ENCODE assay signal across 8 cellular contexts in the genomic region with DNA sequence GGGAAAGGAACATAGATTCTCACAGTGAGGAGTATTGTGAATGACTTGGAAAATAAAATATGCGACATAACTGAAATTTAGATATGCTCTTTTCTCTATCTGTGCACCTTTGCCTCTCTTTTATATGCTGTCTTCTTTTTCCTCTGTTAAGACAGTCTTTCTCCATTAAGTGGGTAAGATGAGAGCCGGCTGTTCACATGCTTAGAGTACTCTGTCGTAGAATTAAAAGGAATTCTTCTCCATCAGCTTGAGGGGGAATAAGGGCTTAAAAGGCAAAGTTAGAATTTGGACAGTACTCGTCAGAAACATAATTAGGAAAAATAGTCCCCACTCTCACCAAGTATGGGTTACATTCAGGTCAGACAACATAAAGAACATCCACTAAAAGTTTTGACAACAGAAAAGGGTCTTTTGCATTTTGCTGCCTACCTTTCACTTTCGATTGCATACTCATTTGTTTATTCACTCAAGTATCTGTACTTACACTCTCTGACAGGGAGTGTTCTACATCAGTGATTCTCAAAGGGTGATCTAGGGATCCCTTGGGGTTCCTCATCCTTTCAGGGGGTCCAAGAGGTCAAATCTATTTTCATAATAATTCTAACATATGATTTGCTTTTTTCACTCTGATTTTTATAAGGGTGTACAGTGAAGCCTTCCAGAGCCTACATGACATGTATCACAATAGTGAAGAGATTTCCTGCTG. TPM values are rescaled to one million over a fixed set of nuclear protein-coding genes. Genes with fewer than 3 reads are reported as not detected.
DNase-seq lines count a peak whose midpoint lies in the region; ATAC-seq, FAIRE-seq and TF ChIP-seq lines count a peak whose summit lies in the region.

No MANE protein-coding gene starts in this region.

- H3K9me3 ChIP-seq in BLaER1 (peaks cover 29% of the 10 kb centered on the region), GM12878 (replicated peaks; ENCODE audit: control insufficient read depth, insufficient read depth, low read length) (peaks cover 8% of the 10 kb centered on the region), uterus (no peaks in the 10 kb centered on the region)

- H3K4me3 ChIP-seq in BLaER1 = peak overlapping the region; percentile 17; the same call in 1 of the 2 replicates
- H3K4me3 ChIP-seq in GM12878 = peak overlapping the region; percentile 71
- H3K4me3 ChIP-seq in uterus = peak overlapping the region in 1 of 2 donors; percentile 30

- H3K4me2 ChIP-seq in BLaER1 = peak overlapping the region; percentile 72
- peak overlapping the region; percentile 80 for H3K4me2 ChIP-seq in GM12878 (ENCODE audit: control insufficient read depth, insufficient read depth)

- no peak for TF ChIP-seq CTCF in GM12878 (IDR thresholded peaks at IDR 0.05 in 2 of 3, conservative IDR thresholded peaks at IDR 0.05 in 1 of 3; ENCODE audit: control insufficient read depth in 2 of 3, extremely low read depth in 1 of 3, insufficient read depth in 1 of 3, low read depth in 3 of 3, low read length in 3 of 3)
- TF ChIP-seq CTCF in uterus (IDR thresholded peaks at IDR 0.05) = no peak

- no peak for TF ChIP-seq POLR2A in GM12878 (IDR thresholded peaks at IDR 0.05; ENCODE audit: low read depth, low read length)
- no peak for TF ChIP-seq POLR2A in uterus (IDR thresholded peaks at IDR 0.05)

- DNase-seq in GM19239 (ENCODE audit: insufficient read length, low spot score) (peak; percentile 14), GM12878 (ENCODE audit: low read depth, low spot score) (peak; percentile 55), uterus (no peak), DMS 273 (lab: John Stamatoyannopoulos, UW; ENCODE audit: unreplicated experiment) (no peak), COLO668 (lab: John Stamatoyannopoulos, UW; ENCODE audit: unreplicated experiment) (no peak)
- DNase-seq in activated CD8-positive, alpha-beta memory T cell treated with anti-CD3 and anti-CD28 coated beads, Interleukin-2, amount 50 U/mL, for 4 hours = no peak

- H3K4me1 ChIP-seq in BLaER1 (peaks cover 13% of the 10 kb centered on the region), GM12878 (ENCODE audit: control insufficient read depth, insufficient read depth, low read length) (peaks cover 12% of the 10 kb centered on the region), uterus (no peaks in the 10 kb centered on the region)

- H3K9ac ChIP-seq in BLaER1 = peak overlapping the region; percentile 28; the same call in 1 of the 2 replicates
- H3K9ac ChIP-seq in GM12878 (ENCODE audit: control insufficient read depth, insufficient read depth, low read length) = no peak overlapping the region

- POLR2A ChIA-PET in GM12878 (lab: Charles Lee) = interaction anchor here (1.3 kb wide), 1 partner anchor 45 kb away, joined by 4 read pairs; no protein-coding TSS in a partner anchor

- H2AFZ ChIP-seq in GM12878 (ENCODE audit: control insufficient read depth, low read depth, low read length) = no peak overlapping the region

- WGBS in GM12878 (ENCODE audit: insufficient coverage, insufficient replicate concordance, low lambda C conversion rate, missing lambda C conversion rate) = 16% methylated on average over 5 of the region's 5 CpGs

- in situ Hi-C loops in GM12878 (cut with MboI) = no loop called here

- TF ChIP-seq RAD21 in GM12878 (IDR thresholded peaks at IDR 0.05; ENCODE audit: insufficient read depth, low read depth, low read length) = no peak

- BruUV-seq in GM12878 (replicated peaks; lab: Mats Ljungman, UMichigan) = no TSS peak

- H3K36me3 ChIP-seq in BLaER1 (peaks cover 33% of the 10 kb centered on the region), GM12878 (ENCODE audit: control insufficient read depth in 2 of 2, insufficient read depth in 2 of 2, low read length in 1 of 2) (no peaks in the 10 kb centered on the region; a peak in 1 of 4 replicates), uterus (no peaks in the 10 kb centered on the region)

- peak in 1 of 2 experiments; percentile 12; a peak in 1 of 4 replicates for TF ChIP-seq EP300 in GM12878 (IDR thresholded peaks at IDR 0.05; ENCODE audit: borderline replicate concordance in 1 of 2, control insufficient read depth in 1 of 2, low read depth in 2 of 2, low read length in 2 of 2)

- FAIRE-seq in GM19239 (lab: Jason Lieb, UNC) (peak; percentile 95), GM12878 (lab: Jason Lieb, UNC) (peak; percentile 62)

- intact Hi-C loops in GM12878 (cut with micrococcal nuclease; ENCODE audit: unreplicated experiment) (no loop called here), uterus (cut with DNase I; ENCODE audit: low total_unique reads) (no loop called here)

- peak; percentile 96 for ATAC-seq in HG03108 (IDR thresholded peaks at IDR 0.05; ENCODE audit: unreplicated experiment)
- peak; percentile 95 for ATAC-seq in GM12878

- RAD21 ChIA-PET in GM12878 (lab: Charles Lee; ENCODE audit: unreplicated experiment) = interaction anchor here (1.2 to 1.8 kb wide), 2 partner anchors 14 to 45 kb away, joined by 3 to 4 read pairs; no protein-coding TSS in a partner anchor

- H3K27ac ChIP-seq in BLaER1 (peak overlapping the region; percentile 65), GM12878 (ENCODE audit: control insufficient read depth, insufficient read depth) (peak overlapping the region; percentile 68), uterus (peak overlapping the region; percentile 19 to 50)

- H4K20me1 ChIP-seq in BLaER1 (no peaks in the 10 kb centered on the region), GM12878 (ENCODE audit: control insufficient read depth, insufficient read depth) (no peaks in the 10 kb centered on the region)

- H3K79me2 ChIP-seq in GM12878 (ENCODE audit: control insufficient read depth, insufficient read depth, low read length) = peaks cover 8% of the 10 kb centered on the region

- SMC1A ChIA-PET in GM12878 (lab: Charles Lee; ENCODE audit: uncharacterized antibody, unreplicated experiment) = interaction anchor here (0.7 to 2.4 kb wide), 8 partner anchors 16 to 66 kb away, joined by 3 to 7 read pairs (median 4); no protein-coding TSS in a partner anchor

- CTCF ChIA-PET in GM12878 (lab: Yijun Ruan, JAX) = interaction anchor here (1.0 to 1.7 kb wide), 3 partner anchors 19 to 45 kb away, joined by 3 to 5 read pairs (median 3); no protein-coding TSS in a partner anchor

- H3K27me3 ChIP-seq in BLaER1 = no peaks in the 10 kb centered on the region
- H3K27me3 ChIP-seq in GM12878 (replicated peaks in 1 of 2; ENCODE audit: control insufficient read depth in 2 of 2, insufficient read depth in 2 of 2, low read length in 1 of 2) = no peaks in the 10 kb centered on the region
- H3K27me3 ChIP-seq in uterus = no peaks in the 10 kb centered on the region

TF ChIP-seq in GM12878, 131 proteins besides CTCF, POLR2A, EP300 and RAD21 (continues in another document):
- TF ChIP-seq NR2F1 (conservative IDR thresholded peaks at IDR 0.05) = peak; percentile 87
- TF ChIP-seq NFIC (IDR thresholded peaks at IDR 0.05; ENCODE audit: low read depth, low read length) = peak; percentile 61
- TF ChIP-seq, protein P1, sequence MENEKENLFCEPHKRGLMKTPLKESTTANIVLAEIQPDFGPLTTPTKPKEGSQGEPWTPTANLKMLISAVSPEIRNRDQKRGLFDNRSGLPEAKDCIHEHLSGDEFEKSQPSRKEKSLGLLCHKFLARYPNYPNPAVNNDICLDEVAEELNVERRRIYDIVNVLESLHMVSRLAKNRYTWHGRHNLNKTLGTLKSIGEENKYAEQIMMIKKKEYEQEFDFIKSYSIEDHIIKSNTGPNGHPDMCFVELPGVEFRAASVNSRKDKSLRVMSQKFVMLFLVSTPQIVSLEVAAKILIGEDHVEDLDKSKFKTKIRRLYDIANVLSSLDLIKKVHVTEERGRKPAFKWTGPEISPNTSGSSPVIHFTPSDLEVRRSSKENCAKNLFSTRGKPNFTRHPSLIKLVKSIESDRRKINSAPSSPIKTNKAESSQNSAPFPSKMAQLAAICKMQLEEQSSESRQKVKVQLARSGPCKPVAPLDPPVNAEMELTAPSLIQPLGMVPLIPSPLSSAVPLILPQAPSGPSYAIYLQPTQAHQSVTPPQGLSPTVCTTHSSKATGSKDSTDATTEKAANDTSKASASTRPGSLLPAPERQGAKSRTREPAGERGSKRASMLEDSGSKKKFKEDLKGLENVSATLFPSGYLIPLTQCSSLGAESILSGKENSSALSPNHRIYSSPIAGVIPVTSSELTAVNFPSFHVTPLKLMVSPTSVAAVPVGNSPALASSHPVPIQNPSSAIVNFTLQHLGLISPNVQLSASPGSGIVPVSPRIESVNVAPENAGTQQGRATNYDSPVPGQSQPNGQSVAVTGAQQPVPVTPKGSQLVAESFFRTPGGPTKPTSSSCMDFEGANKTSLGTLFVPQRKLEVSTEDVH (IDR thresholded peaks at IDR 0.05; ENCODE audit: low read depth, partially characterized antibody) = no peak
- TF ChIP-seq IKZF2 (IDR thresholded peaks at IDR 0.05) = peak in 1 of 2 experiments; percentile 29; a peak in 1 of 4 replicates
- 0 out of 2 replicates have a peak, but pooled peaks have one; percentile 19 for TF ChIP-seq NBN (IDR thresholded peaks at IDR 0.05)
- TF ChIP-seq BHLHE40 (IDR thresholded peaks at IDR 0.05; ENCODE audit: borderline replicate concordance in 1 of 2, low read depth in 2 of 2, low read length in 1 of 2) = 0 out of 4 replicates have a peak, but pooled peaks of 1 of the 2 experiments have one; percentile 16
- TF ChIP-seq BCL11A (IDR thresholded peaks at IDR 0.05; ENCODE audit: low read depth, low read length) = no peak
- peak; percentile 47; the same call in 1 of the 2 replicates for TF ChIP-seq ATF7 (IDR thresholded peaks at IDR 0.05; ENCODE audit: low read depth)
- peak; percentile 71; the same call in 1 of the 2 replicates for TF ChIP-seq PAX5 (IDR thresholded peaks at IDR 0.05; ENCODE audit: borderline replicate concordance, low read depth, low read length)
- TF ChIP-seq SIX5 (IDR thresholded peaks at IDR 0.05; ENCODE audit: low read depth, low read length, severe bottlenecking) = no peak

RNA-seq across cellular contexts. Expression of a gene that starts 48.0 kb away (rescaled TPM):
- 429 and 488 TPM in 2 replicates for total RNA-seq in GM12878 (2013; cell fraction: nucleolus; rRNA removed)
- total RNA-seq in GM12878 (2014; rRNA removed) = 55.1 and 64.1 TPM in 2 replicates
- 84.3 and 87.1 TPM in 2 replicates for total RNA-seq in GM12878 (2014; rRNA removed; fragmentation: Illumina TruSeq; extraction: Trizol)
- 44.4 and 44.8 TPM in 2 replicates for total RNA-seq in GM12878 (2021)
- 40.3 TPM for polyA plus RNA-seq in GM12878 (2011; ENCODE audit: low read depth)
- 92.6 and 110 TPM in 2 replicates for polyA plus RNA-seq in GM12878 (2011; rRNA removed)
- polyA plus RNA-seq in GM12878 (2011; cell fraction: cytosol; rRNA removed) = 31.9 and 32.3 TPM in 2 replicates
- 47.1 and 52.0 TPM in 2 replicates for polyA plus RNA-seq in GM12878 (2011; cell fraction: nucleus; rRNA removed)
- polyA plus RNA-seq in GM12878 (2012) = 50.7 and 60.8 TPM in 2 replicates
- polyA plus RNA-seq in GM12878 (2014; fragmentation: Illumina TruSeq; extraction: Trizol) = 59.7 and 82.4 TPM in 2 replicates
- 10 to 100 TPM; 66.6 to 69.9 TPM for polyA plus RNA-seq in GM12878 (2014; fragmentation: Nextera tagmentation; extraction: Ambion mirVana)
- 29.3 and 38.0 TPM in 2 replicates for polyA plus RNA-seq in GM12878 (2014; rRNA removed)
- polyA plus RNA-seq in GM12878 (2016; fragmentation: Nextera tagmentation; extraction: Ambion mirVana) = 10 to 100 TPM; 66.9 to 72.7 TPM
- polyA minus RNA-seq in GM12878 (2011; rRNA and poly(A)+ RNA removed) = 91.3 and 128 TPM in 2 replicates
- polyA minus RNA-seq in GM12878 (2011; cell fraction: cytosol; rRNA and poly(A)+ RNA removed) = 21.6 and 22.7 TPM in 2 replicates
- 290 and 318 TPM in 2 replicates for polyA minus RNA-seq in GM12878 (2011; cell fraction: nucleus; rRNA and poly(A)+ RNA removed)
- 10 to 100 TPM in 1 of 4 donors, 1 to 10 TPM in 2, under 1 TPM in 1; 0.88 to 28.4 (median 6.6) TPM for total RNA-seq in uterus

Comparison
In these comparisons a context has a peak if more than half of its experiments do, and no peak if none do; other contexts are left out.
1. DNase-seq: peak in GM19239 (single experiment) and GM12878 (single experiment); none in uterus (0 of 2), DMS 273 (single experiment), COLO668 (single experiment) and activated CD8-positive, alpha-beta memory T cell treated with anti-CD3 and anti-CD28 coated beads, Interleukin-2, amount 50 U/mL, for 4 hours (single experiment).
2. Peak in every context shown above with its lines, with median percentiles within 50 percentile points of each other: H3K27ac ChIP-seq.